ENCODE assay signal across 25 cellular contexts in the genomic region with DNA sequence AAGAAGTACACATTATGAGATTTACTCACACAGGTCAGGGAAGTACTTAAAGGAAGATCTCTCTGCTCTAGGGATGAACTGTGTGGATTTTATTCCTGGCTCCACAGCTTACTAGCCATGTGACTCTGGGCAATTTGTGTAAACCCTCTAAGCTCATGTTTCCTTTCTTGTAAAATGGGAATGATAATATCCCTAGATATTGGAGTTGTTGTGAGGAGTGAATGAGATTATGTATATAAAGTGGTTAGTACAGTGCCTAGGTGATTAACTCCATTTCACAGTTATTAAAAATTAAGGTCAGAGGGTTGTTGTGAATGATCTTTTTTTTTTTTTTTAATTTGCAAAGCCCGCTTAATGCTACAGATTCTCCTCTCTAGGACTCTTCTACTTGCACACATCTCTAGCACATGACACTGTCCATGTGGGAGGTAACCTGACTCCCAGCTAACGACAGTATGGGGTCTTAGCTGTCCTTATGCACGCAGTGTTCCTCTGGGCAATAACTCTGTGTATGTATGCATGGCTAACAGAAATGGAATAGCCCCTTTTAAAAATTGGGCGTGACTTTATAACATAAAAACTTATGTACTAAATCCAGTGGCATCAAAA. TPM values are rescaled to one million over a fixed set of nuclear protein-coding genes. Genes with fewer than 3 reads are reported as not detected.
DNase-seq lines count a peak whose midpoint lies in the region; ATAC-seq and TF ChIP-seq lines count a peak whose summit lies in the region.
"Had no signal": no experiment of that assay in that cellular context is flagged by ENCODE, and none has a peak within 500 bp of the region (broad histone marks: within the 10 kb centered on the region; RNA-seq: fewer than 3 reads in every experiment).

No MANE protein-coding gene starts in this region.

- CTCF ChIA-PET in HEK293T (lab: Yijun Ruan, JAX), result no interaction called here

- H3K27me3 ChIP-seq in WERI-Rb-1 (ENCODE audit: insufficient read depth, low read depth, severe bottlenecking) (no peaks in the 10 kb centered on the region), gastrocnemius medialis (no peaks in the 10 kb centered on the region)
- H3K27me3 ChIP-seq: BE2C, MG63 had no signal

- H3K4me3 ChIP-seq in WERI-Rb-1 (ENCODE audit: low read depth, low read length) (no peak overlapping the region), gastrocnemius medialis (no peak overlapping the region)
- H3K4me3 ChIP-seq: GM23338, MG63 had no signal

- peak in 1 of 2 donors; percentile 20 for ATAC-seq in gastrocnemius medialis
- no peak for ATAC-seq in GM21717 (IDR thresholded peaks at IDR 0.05; ENCODE audit: unreplicated experiment)
- ATAC-seq in GM19395 (IDR thresholded peaks at IDR 0.05; ENCODE audit: unreplicated experiment), result no peak
- ATAC-seq: GM23338 had no signal

- H3K27ac ChIP-seq in WERI-Rb-1, result peak overlapping the region; percentile 37
- peak overlapping the region; percentile 92 to 94 (median 92) for H3K27ac ChIP-seq in gastrocnemius medialis
- H3K27ac ChIP-seq: 22Rv1, RWPE1 had no signal

- POLR2A ChIA-PET in HEK293T (lab: Yijun Ruan, JAX), result interaction anchor here (0.8 to 2.4 kb wide), 3 partner anchors 45 to 369 kb away, joined by 3 to 12 read pairs (median 3); partner anchors contain the start of genes CDC23, HNRNPA0 and PKD2L2

- intact Hi-C loops in gastrocnemius medialis (cut with DNase I; ENCODE audit: low total_unique reads), result no loop called here

- TF ChIP-seq POLR2A in gastrocnemius medialis (IDR thresholded peaks at IDR 0.05), result no peak

- in situ Hi-C loops in gastrocnemius medialis (cut with MboI; ENCODE audit: low sequenced_read_pairs in 4 of 4), result no loop called here

- TF ChIP-seq CTCF in WERI-Rb-1 (IDR thresholded peaks at IDR 0.05; ENCODE audit: low read depth, low read length), result no peak
- TF ChIP-seq CTCF in gastrocnemius medialis (IDR thresholded peaks at IDR 0.05 in 4 of 5, conservative IDR thresholded peaks at IDR 0.05 in 1 of 5), result no peak

- DNase-seq in DMS 273 (lab: John Stamatoyannopoulos, UW; ENCODE audit: unreplicated experiment) (peak; percentile 20), DMS 273 treated with DMSO at 0.1 percent for 48 hours (lab: John Stamatoyannopoulos, UW) (no peak), HEK293T (ENCODE audit: extremely low spot score) (peak; percentile 21), WERI-Rb-1 (peak; percentile 39), gastrocnemius medialis (no peak), NK-92 (lab: John Stamatoyannopoulos, UW; ENCODE audit: unreplicated experiment) (no peak)
- DNase-seq: BE2C; CD8-positive, alpha-beta memory T cell; H9; KBM-7; MG63; NCI-H1105 treated with DMSO at 0.1 percent for 48 hours; NCI-H146; NCI-H1930; NCI-H2107; NCI-H226; NCI-H510A; NCI-H748 treated with DMSO at 0.1 percent for 48 hours; SHP77 had no signal

- H3K36me3 ChIP-seq in WERI-Rb-1, result no peaks in the 10 kb centered on the region
- no peaks in the 10 kb centered on the region for H3K36me3 ChIP-seq in gastrocnemius medialis
- H3K36me3 ChIP-seq: BE2C, MG63 had no signal

- H3K9me3 ChIP-seq in WERI-Rb-1 (ENCODE audit: severe bottlenecking), result no peaks in the 10 kb centered on the region
- H3K9me3 ChIP-seq in gastrocnemius medialis, result no peaks in the 10 kb centered on the region
- H3K9me3 ChIP-seq: BE2C, MG63 had no signal

- H3K4me1 ChIP-seq in gastrocnemius medialis, result peaks cover 44 to 63% of the 10 kb centered on the region in 2 donors
- H3K4me1 ChIP-seq: BE2C had no signal

TF ChIP-seq in HEK293T, 16 proteins besides CTCF, POLR2A, EP300 and RAD21:
- no peak for TF ChIP-seq LEF1 (IDR thresholded peaks at IDR 0.05; ENCODE audit: borderline replicate concordance)
- no peak for TF ChIP-seq ELF4 (IDR thresholded peaks at IDR 0.05)
- TF ChIP-seq ZNF384 (IDR thresholded peaks at IDR 0.05), result peak; percentile 53; the same call in 1 of the 2 replicates
- no peak for TF ChIP-seq NFRKB (IDR thresholded peaks at IDR 0.05)
- no peak for TF ChIP-seq FOXA1 (IDR thresholded peaks at IDR 0.05)
- no peak for TF ChIP-seq ARNT (IDR thresholded peaks at IDR 0.05)
- no peak for TF ChIP-seq PKNOX1 (IDR thresholded peaks at IDR 0.05)
- TF ChIP-seq FOXK2 (IDR thresholded peaks at IDR 0.05), result no peak
- TF ChIP-seq HDGF (IDR thresholded peaks at IDR 0.05; ENCODE audit: borderline replicate concordance), result no peak
- TF ChIP-seq FOXM1 (IDR thresholded peaks at IDR 0.05; ENCODE audit: borderline replicate concordance), result no peak
- TF ChIP-seq TARDBP (IDR thresholded peaks at IDR 0.05), result no peak
- 0 out of 2 replicates have a peak, but pooled peaks have one; percentile 18 for TF ChIP-seq L3MBTL2 (conservative IDR thresholded peaks at IDR 0.05)
- no peak for TF ChIP-seq BHLHE40 (IDR thresholded peaks at IDR 0.05; ENCODE audit: borderline replicate concordance)
- no peak for TF ChIP-seq CTBP1 (IDR thresholded peaks at IDR 0.05; ENCODE audit: borderline replicate concordance)
TF ChIP-seq in HEK293T: peak in this region for 2.

RNA-seq across cellular contexts. Expression of gene MYOT, which starts 23.9 kb away (rescaled TPM):
- 100 to 1,000 TPM in 3 of 4 donors, 10 to 100 TPM in 1; 99.0 to 801 (median 294) TPM for total RNA-seq in gastrocnemius medialis
- total RNA-seq: CD8-positive, alpha-beta memory T cell; GM23338; H9 had no signal

RNA-seq across cellular contexts. Expression of gene PKD2L2, which starts 45.5 kb away (rescaled TPM):
- total RNA-seq in gastrocnemius medialis, result 1 to 10 TPM in 1 of 4 donors, under 1 TPM in 2, not detected in 1; 0.70 to 4.8 (median 0.94) TPM
- total RNA-seq: CD8-positive, alpha-beta memory T cell; GM23338; H9; LHCN-M2 had no signal

Comparison
In these comparisons a context has a peak if more than half of its experiments do, and no peak if none do; other contexts are left out.
1. DNase-seq: peak in DMS 273 (single experiment), HEK293T (single experiment) and WERI-Rb-1 (single experiment); none in DMS 273 treated with DMSO at 0.1 percent for 48 hours (single experiment), gastrocnemius medialis (0 of 2) and NK-92 (single experiment).